10 cellular contexts compared by ENCODE assay signal in genomic region chr13:108656742-108657141, GRCh38. TPM values are rescaled to one million over a fixed set of nuclear protein-coding genes. Genes with fewer than 3 reads are reported as not detected.
"Had no signal": no experiment of that assay in that cellular context is flagged by ENCODE, and none has a peak within 500 bp of the region (broad histone marks: within the 10 kb centered on the region; RNA-seq: fewer than 3 reads in every experiment).

No MANE protein-coding gene starts in this region.

- H3K4me1 ChIP-seq: HAP-1 had no signal

- H3K9me3 ChIP-seq: HAP-1 had no signal

- H3K4me3 ChIP-seq: GM23248, GM23338, HAP-1 had no signal

- H2AFZ ChIP-seq: GM23248, GM23338 had no signal

- DNase-seq: GM23248, GOT3, H7, H9, HFFc6 had no signal

- H3K27ac ChIP-seq: GM23248 had no signal

- H3K4me2 ChIP-seq: GM23338 had no signal

- FAIRE-seq: H1, H54 had no signal

- H3K9ac ChIP-seq: GM23248 had no signal

- H3K36me3 ChIP-seq: HAP-1 had no signal

- ATAC-seq: GM23338, HCT116 had no signal

RNA-seq across cellular contexts. Expression of gene MYO16, which starts 27.3 kb away (rescaled TPM):
- total RNA-seq: GM23248, H9, HFFc6 had no signal
- polyA plus RNA-seq: GM23248 had no signal
